In genomic region chr1:12202190-12202497, GRCh38 we compare ENCODE assay signal across 1 cellular context.
TF ChIP-seq lines count a peak whose summit lies in the region.

No MANE protein-coding gene starts in this region.

TF ChIP-seq in WTC11, 78 proteins besides CTCF, POLR2A, EP300 and RAD21 (continued from another document):
- TF ChIP-seq NR1H2 (CRISPR knock-in tag; IDR thresholded peaks at IDR 0.05) (no peak), ZNF423 (CRISPR knock-in tag; IDR thresholded peaks at IDR 0.05) (0 out of 2 replicates have a peak, but pooled peaks have one; percentile 15), NFATC4 (CRISPR knock-in tag; IDR thresholded peaks at IDR 0.05) (no peak)
